Comparison of ENCODE assay signal across 8 cellular contexts in genomic region chr2:36889782-36890181, GRCh38.
DNase-seq lines count a peak whose midpoint lies in the region; ATAC-seq and TF ChIP-seq lines count a peak whose summit lies in the region.
"Had no signal": no experiment of that assay in that cellular context is flagged by ENCODE, and none has a peak within 500 bp of the region (broad histone marks: within the 10 kb centered on the region; RNA-seq: fewer than 3 reads in every experiment).

No MANE protein-coding gene starts in this region.

- ATAC-seq in HG03039 (IDR thresholded peaks at IDR 0.05; ENCODE audit: unreplicated experiment) (no peak), GM18498 (IDR thresholded peaks at IDR 0.05; ENCODE audit: unreplicated experiment) (no peak)

- no peak overlapping the region for H2BK12ac ChIP-seq in trophoblast cell (ENCODE audit: low read length)

- H3K4me2 ChIP-seq in trophoblast cell (ENCODE audit: low read length), result no peak overlapping the region

- no peak overlapping the region for H2AK5ac ChIP-seq in trophoblast cell (ENCODE audit: low read length)

- H4K8ac ChIP-seq in trophoblast cell (ENCODE audit: low read depth, low read length), result no peak overlapping the region

- H3K9ac ChIP-seq in trophoblast cell (ENCODE audit: low read length), result no peak overlapping the region
- H3K9ac ChIP-seq: parathyroid adenoma had no signal

- H4K91ac ChIP-seq in trophoblast cell (ENCODE audit: low read depth, low read length), result no peak overlapping the region

- H3K4ac ChIP-seq in trophoblast cell (ENCODE audit: low read depth, low read length), result no peak overlapping the region

- no peak for TF ChIP-seq POLR2A in NB4 (IDR thresholded peaks at IDR 0.05; ENCODE audit: extremely low read depth, insufficient read length)

- no peak for TF ChIP-seq CTCF in NB4 (IDR thresholded peaks at IDR 0.05; ENCODE audit: low read depth, low read length)

- H3K79me1 ChIP-seq in trophoblast cell (ENCODE audit: low read length), result no peaks in the 10 kb centered on the region

- peaks cover 3% of the 10 kb centered on the region in 2 experiments for H3K36me3 ChIP-seq in trophoblast cell (ENCODE audit: control insufficient read depth in 1 of 2, insufficient read depth in 2 of 2, low read length in 2 of 2)

- H2AFZ ChIP-seq in trophoblast cell (ENCODE audit: insufficient read depth, low read length, poor library complexity), result no peak overlapping the region
- H2AFZ ChIP-seq: parathyroid adenoma had no signal

- H3K4me1 ChIP-seq in trophoblast cell (ENCODE audit: control insufficient read depth in 1 of 2, insufficient read depth in 2 of 2, low read length in 2 of 2), result no peaks in the 10 kb centered on the region
- H3K4me1 ChIP-seq: parathyroid adenoma had no signal

- no CpG with 5 or more reads among the region's 4 CpGs for WGBS in trophoblast cell (ENCODE audit: extremely low coverage, insufficient coverage, insufficient read length)

- no peak overlapping the region for H3K23ac ChIP-seq in trophoblast cell (ENCODE audit: low read length)

- no peak overlapping the region for H3K14ac ChIP-seq in trophoblast cell (ENCODE audit: low read length)

- H4K12ac ChIP-seq in trophoblast cell (ENCODE audit: low read depth, low read length), result no peak overlapping the region

- no peaks in the 10 kb centered on the region for H3K9me3 ChIP-seq in trophoblast cell (ENCODE audit: insufficient read depth, low read depth, low read length)

- H3K18ac ChIP-seq in trophoblast cell (ENCODE audit: low read length), result no peak overlapping the region

- peak overlapping the region; percentile 0 for H3K27ac ChIP-seq in caudate nucleus (ENCODE audit: low read depth, low read length)
- H3K27ac ChIP-seq in trophoblast cell (ENCODE audit: low read depth, low read length), result no peak overlapping the region
- H3K27ac ChIP-seq: parathyroid adenoma had no signal

- no peaks in the 10 kb centered on the region for H3K79me2 ChIP-seq in trophoblast cell (ENCODE audit: control insufficient read depth, insufficient read depth, low read length, poor library complexity)
- H3K79me2 ChIP-seq: parathyroid adenoma had no signal

- no peak overlapping the region for H2BK5ac ChIP-seq in trophoblast cell (ENCODE audit: low read depth, low read length, poor library complexity)

- DNase-seq in GM04503 (ENCODE audit: low read depth) (peak; percentile 69), NB4 (ENCODE audit: low read depth) (peak; percentile 89), caudate nucleus (lab: John Stamatoyannopoulos, UW) (peak in 2 of 61 donors; percentile 11 to 28), trophoblast cell (peak; percentile 12 to 69), midbrain (lab: John Stamatoyannopoulos, UW) (no peak)

- no peak overlapping the region for H2BK120ac ChIP-seq in trophoblast cell (ENCODE audit: insufficient read depth, low read length, poor library complexity)

- H3K4me3 ChIP-seq in NB4 (ENCODE audit: low read depth, low read length) (peak overlapping the region; percentile 11), trophoblast cell (ENCODE audit: low read depth, low read length) (no peak overlapping the region)

- no peaks in the 10 kb centered on the region for H3K27me3 ChIP-seq in trophoblast cell (ENCODE audit: insufficient read depth, low read length)
